1 cellular context compared by ENCODE assay signal in genomic region chr17:55301521-55302406, GRCh38.
A peak's percentile ranks its signal among the peaks of the same experiment; 100 is the strongest.
TF ChIP-seq lines count a peak whose summit lies in the region.

No MANE protein-coding gene starts in this region.

TF ChIP-seq in HepG2, 621 proteins besides CTCF, POLR2A, EP300 and RAD21 (continued from another document and continues in another):
- peak; percentile 61; the same call in 1 of the 2 replicates for TF ChIP-seq TFDP1 (CRISPR knock-in tag; IDR thresholded peaks at IDR 0.05; ENCODE audit: borderline replicate concordance)
- TF ChIP-seq REXO4 (CRISPR knock-in tag; IDR thresholded peaks at IDR 0.05; ENCODE audit: borderline replicate concordance) = no peak
- TF ChIP-seq FOXK1 (CRISPR knock-in tag; IDR thresholded peaks at IDR 0.05; ENCODE audit: borderline replicate concordance, low read depth) = 0 out of 2 replicates have a peak, but pooled peaks have one; percentile 52
- TF ChIP-seq ASH2L (IDR thresholded peaks at IDR 0.05; ENCODE audit: insufficient read length, low read depth, low read length) = peak; percentile 56
- no peak for TF ChIP-seq MTF1 (CRISPR knock-in tag; IDR thresholded peaks at IDR 0.05)
- peak; percentile 31; the same call in 1 of the 2 replicates for TF ChIP-seq DMAP1 (CRISPR knock-in tag; IDR thresholded peaks at IDR 0.05)
- no peak for TF ChIP-seq ZNF30 (CRISPR knock-in tag; IDR thresholded peaks at IDR 0.05)
- no peak for TF ChIP-seq SRSF4 (IDR thresholded peaks at IDR 0.05; ENCODE audit: low read depth, low read length, poor library complexity, severe bottlenecking)
- 0 out of 2 replicates have a peak, but pooled peaks have one; percentile 13 for TF ChIP-seq SMC3 (IDR thresholded peaks at IDR 0.05; ENCODE audit: low read length)
- TF ChIP-seq FOXJ3 (CRISPR knock-in tag; IDR thresholded peaks at IDR 0.05; ENCODE audit: borderline replicate concordance) = peak; percentile 72; the same call in 1 of the 2 replicates
- TF ChIP-seq ETS1 (CRISPR knock-in tag; IDR thresholded peaks at IDR 0.05) = no peak
- no peak for TF ChIP-seq ARNT (IDR thresholded peaks at IDR 0.05)
- peak; percentile 54; the same call in 1 of the 2 replicates for TF ChIP-seq ATF2 (CRISPR knock-in tag; IDR thresholded peaks at IDR 0.05)
- TF ChIP-seq MED1 (CRISPR knock-in tag; IDR thresholded peaks at IDR 0.05) = peak; percentile 96
- no peak for TF ChIP-seq HIVEP1 (CRISPR knock-in tag; IDR thresholded peaks at IDR 0.05)
- no peak for TF ChIP-seq PCBP1 (IDR thresholded peaks at IDR 0.05; ENCODE audit: borderline replicate concordance, low read depth, low read length)
- peak; percentile 77; the same call in 1 of the 2 replicates for TF ChIP-seq ETV5 (CRISPR knock-in tag; IDR thresholded peaks at IDR 0.05; ENCODE audit: borderline replicate concordance)
- no peak for TF ChIP-seq ZNF274 (CRISPR knock-in tag; IDR thresholded peaks at IDR 0.05)
- no peak for TF ChIP-seq MAZ (IDR thresholded peaks at IDR 0.05; ENCODE audit: borderline replicate concordance, low read depth, low read length)
- peak; percentile 87 for TF ChIP-seq MAZ (CRISPR knock-in tag; IDR thresholded peaks at IDR 0.05; ENCODE audit: low read depth)
- no peak for TF ChIP-seq ZNF850 (CRISPR knock-in tag; conservative IDR thresholded peaks at IDR 0.05)
- TF ChIP-seq HCFC1 (IDR thresholded peaks at IDR 0.05; ENCODE audit: low read depth, low read length) = no peak
- peak; percentile 72 for TF ChIP-seq BCL6 (CRISPR knock-in tag; IDR thresholded peaks at IDR 0.05)
- TF ChIP-seq HHEX (CRISPR knock-in tag; IDR thresholded peaks at IDR 0.05) = no peak
- no peak for TF ChIP-seq ZNF546 (CRISPR knock-in tag; conservative IDR thresholded peaks at IDR 0.05)
- TF ChIP-seq ZNF24 (IDR thresholded peaks at IDR 0.05) = no peak
- no peak for TF ChIP-seq ZNF275 (CRISPR knock-in tag; IDR thresholded peaks at IDR 0.05; ENCODE audit: borderline replicate concordance)
- TF ChIP-seq ZGPAT (CRISPR knock-in tag; IDR thresholded peaks at IDR 0.05) = peak; percentile 74
- TF ChIP-seq ZNF816 (CRISPR knock-in tag; IDR thresholded peaks at IDR 0.05; ENCODE audit: borderline replicate concordance) = no peak
- TF ChIP-seq GATAD1 (CRISPR knock-in tag; IDR thresholded peaks at IDR 0.05) = 0 out of 2 replicates have a peak, but pooled peaks have one; percentile 43
- peak; percentile 46; the same call in 1 of the 2 replicates for TF ChIP-seq ZNF556 (CRISPR knock-in tag; IDR thresholded peaks at IDR 0.05; ENCODE audit: borderline replicate concordance)
- TF ChIP-seq ADNP (CRISPR knock-in tag; IDR thresholded peaks at IDR 0.05) = no peak
- TF ChIP-seq SCMH1 (CRISPR knock-in tag; IDR thresholded peaks at IDR 0.05; ENCODE audit: borderline replicate concordance) = no peak
- peak; percentile 67; the same call in 1 of the 2 replicates for TF ChIP-seq SSRP1 (CRISPR knock-in tag; IDR thresholded peaks at IDR 0.05)
- TF ChIP-seq ZKSCAN8 (CRISPR knock-in tag; IDR thresholded peaks at IDR 0.05; ENCODE audit: borderline replicate concordance) = peak; percentile 72; the same call in 1 of the 2 replicates
- TF ChIP-seq MAF1 (CRISPR knock-in tag; IDR thresholded peaks at IDR 0.05; ENCODE audit: borderline replicate concordance) = no peak
- TF ChIP-seq GABPA (IDR thresholded peaks at IDR 0.05; ENCODE audit: low read depth, low read length) = no peak
- TF ChIP-seq GABPA (CRISPR knock-in tag; IDR thresholded peaks at IDR 0.05; ENCODE audit: low read depth) = 0 out of 2 replicates have a peak, but pooled peaks have one; percentile 10
- peak; percentile 65; the same call in 1 of the 2 replicates for TF ChIP-seq ZNF652 (CRISPR knock-in tag; IDR thresholded peaks at IDR 0.05; ENCODE audit: borderline replicate concordance, low read depth)
- TF ChIP-seq CEBPG (CRISPR knock-in tag; IDR thresholded peaks at IDR 0.05) = peak; percentile 68
- TF ChIP-seq ZFP91 (CRISPR knock-in tag; IDR thresholded peaks at IDR 0.05; ENCODE audit: borderline replicate concordance) = no peak
- peak; percentile 55; the same call in 1 of the 2 replicates for TF ChIP-seq CSRNP1 (CRISPR knock-in tag; IDR thresholded peaks at IDR 0.05)
- TF ChIP-seq RCOR2 (CRISPR knock-in tag; IDR thresholded peaks at IDR 0.05) = peak; percentile 75; the same call in 1 of the 2 replicates
- no peak for TF ChIP-seq ZBTB7A (CRISPR knock-in tag; IDR thresholded peaks at IDR 0.05)
- TF ChIP-seq LBX2 (CRISPR knock-in tag; IDR thresholded peaks at IDR 0.05; ENCODE audit: borderline replicate concordance) = no peak
- TF ChIP-seq TBP (CRISPR knock-in tag; IDR thresholded peaks at IDR 0.05) = no peak
- no peak for TF ChIP-seq ZNF510 (CRISPR knock-in tag; IDR thresholded peaks at IDR 0.05; ENCODE audit: low read depth)
- TF ChIP-seq SIN3A (IDR thresholded peaks at IDR 0.05; ENCODE audit: borderline replicate concordance, low read depth, low read length) = 0 out of 2 replicates have a peak, but pooled peaks have one; percentile 38
- TF ChIP-seq FOXA3 (CRISPR knock-in tag; IDR thresholded peaks at IDR 0.05) = peak; percentile 93
- no peak for TF ChIP-seq TBL1XR1 (IDR thresholded peaks at IDR 0.05; ENCODE audit: borderline replicate concordance, low read length, partially characterized antibody)
- TF ChIP-seq ZNF543 (CRISPR knock-in tag; IDR thresholded peaks at IDR 0.05) = no peak
- no peak for TF ChIP-seq TFAP4 (IDR thresholded peaks at IDR 0.05; ENCODE audit: borderline replicate concordance, low read depth)
- no peak for TF ChIP-seq ZNF589 (CRISPR knock-in tag; conservative IDR thresholded peaks at IDR 0.05)
- TF ChIP-seq SKIL (CRISPR knock-in tag; IDR thresholded peaks at IDR 0.05; ENCODE audit: borderline replicate concordance) = no peak
- no peak for TF ChIP-seq JARID2 (CRISPR knock-in tag; IDR thresholded peaks at IDR 0.05; ENCODE audit: insufficient replicate concordance)
- peak; percentile 84 for TF ChIP-seq ZMYM4 (CRISPR knock-in tag; IDR thresholded peaks at IDR 0.05)
- TF ChIP-seq ZNF704 (CRISPR knock-in tag; IDR thresholded peaks at IDR 0.05; ENCODE audit: borderline replicate concordance) = no peak
- no peak for TF ChIP-seq ZNF530 (CRISPR knock-in tag; IDR thresholded peaks at IDR 0.05; ENCODE audit: low read depth)
- no peak for TF ChIP-seq CREB1 (IDR thresholded peaks at IDR 0.05)
- peak; percentile 36; the same call in 1 of the 2 replicates for TF ChIP-seq CREB1 (CRISPR knock-in tag; IDR thresholded peaks at IDR 0.05)
- TF ChIP-seq TARDBP (CRISPR knock-in tag; IDR thresholded peaks at IDR 0.05) = peak; percentile 87
